1 cellular context compared by ENCODE assay signal in the genomic region with DNA sequence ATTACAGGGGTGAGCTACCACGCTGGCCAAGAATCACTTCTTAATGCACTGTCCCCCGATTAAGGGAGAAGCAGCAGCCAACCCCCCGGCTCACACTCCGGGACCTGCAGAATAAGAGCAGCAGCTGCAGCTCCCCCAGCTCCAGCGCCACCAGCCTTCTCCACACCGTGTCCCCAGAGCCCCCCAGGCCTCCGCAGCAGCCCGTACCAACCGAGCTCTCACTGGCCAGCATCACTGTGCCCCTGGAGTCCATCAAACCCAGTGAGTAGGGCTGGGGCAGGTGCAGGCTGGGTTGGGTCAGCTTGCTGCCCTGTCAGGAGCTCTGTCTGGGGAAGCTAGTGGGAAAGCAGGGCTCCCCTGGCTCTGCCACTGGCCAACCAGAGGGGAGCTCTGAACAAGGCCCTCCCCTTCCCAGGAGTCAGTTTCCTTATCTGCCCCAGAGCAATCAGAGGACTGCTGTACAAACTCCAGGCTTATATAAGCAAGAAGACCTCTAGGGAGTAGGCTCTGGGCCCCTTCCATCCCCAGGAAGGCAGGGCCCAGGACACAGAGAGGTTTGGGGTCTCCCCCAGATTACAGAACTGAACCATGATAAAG.
TF ChIP-seq lines count a peak whose summit lies in the region.

No MANE protein-coding gene starts in this region.

TF ChIP-seq in K562, 482 proteins besides CTCF, POLR2A, EP300 and RAD21:
- no peak for TF ChIP-seq ZFP1 (CRISPR knock-in tag; IDR thresholded peaks at IDR 0.05)
TF ChIP-seq in K562: peak in this region for 0.
